ENCODE assay signal across 11 cellular contexts in the genomic region with DNA sequence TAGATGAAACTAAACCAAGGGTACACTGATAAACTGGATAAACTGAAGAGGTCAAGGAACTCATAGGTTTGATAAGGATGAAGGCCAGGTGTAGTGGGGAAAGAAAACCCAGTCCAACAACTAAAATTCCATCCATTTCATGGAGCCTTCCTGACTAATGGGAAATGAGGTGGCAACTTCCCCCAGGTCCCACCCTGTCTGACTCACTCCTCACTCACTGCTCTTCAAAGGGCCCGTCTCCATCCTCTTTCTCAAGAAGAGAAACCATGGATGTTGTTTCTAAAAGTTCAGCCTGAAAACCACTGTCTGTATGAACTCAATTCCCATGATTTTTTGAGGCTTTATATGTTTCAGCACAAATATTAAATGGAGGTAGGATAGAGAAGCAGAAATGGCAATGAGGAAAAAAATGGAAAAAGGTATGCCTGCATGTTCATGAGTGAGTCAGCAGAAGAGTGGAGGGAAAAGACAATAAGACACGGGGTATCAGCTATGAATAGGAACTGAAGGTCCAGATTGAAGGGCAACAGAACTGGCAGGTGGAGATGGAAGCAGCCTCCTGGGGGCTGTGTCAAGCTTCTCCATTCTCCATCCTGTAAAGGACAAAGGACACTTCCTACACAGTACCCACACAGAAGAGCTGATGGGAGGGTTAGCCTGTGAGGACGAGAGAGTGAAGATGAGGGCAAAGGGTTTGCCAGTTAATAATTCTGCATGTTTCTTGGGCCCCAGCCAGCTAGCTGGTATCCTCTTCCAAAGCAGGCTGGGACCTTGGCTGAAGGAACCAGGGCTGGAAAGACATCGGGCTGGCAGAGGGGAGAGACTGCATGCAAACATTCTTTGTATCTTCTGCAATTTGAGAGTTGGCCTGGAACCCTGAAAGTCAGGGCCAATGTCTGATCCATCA. TPM values are rescaled to one million over a fixed set of nuclear protein-coding genes. Genes with fewer than 3 reads are reported as not detected.
A peak's percentile ranks its signal among the peaks of the same experiment; 100 is the strongest.
DNase-seq lines count a peak whose midpoint lies in the region; ATAC-seq and TF ChIP-seq lines count a peak whose summit lies in the region.
"Had no signal": no experiment of that assay in that cellular context is flagged by ENCODE, and none has a peak within 500 bp of the region (broad histone marks: within the 10 kb centered on the region; RNA-seq: fewer than 3 reads in every experiment).

No MANE protein-coding gene starts in this region.

- peak overlapping the region; percentile 61 for H3K56ac ChIP-seq in IMR-90 (ENCODE audit: extremely low read depth, insufficient read depth, low read length)

- H4K8ac ChIP-seq in IMR-90 (ENCODE audit: low read depth in 2 of 2, low read length in 2 of 2) (peak overlapping the region; percentile 94 to 96), neuronal stem cell (ENCODE audit: low read depth, low read length) (no peak overlapping the region)

- H3K4ac ChIP-seq in IMR-90 (ENCODE audit: low read depth, low read length) (peak overlapping the region; percentile 92), neuronal stem cell (ENCODE audit: low read length) (no peak overlapping the region)

- H4K5ac ChIP-seq in IMR-90 (ENCODE audit: low read depth, low read length): peak overlapping the region; percentile 26; the same call in 1 of the 2 replicates

- dilution Hi-C loops in IMR-90 (cut with HindIII; ENCODE audit: low sequenced_read_pairs, unreplicated experiment): no loop called here

- no peak for TF ChIP-seq CTCF in IMR-90 (conservative IDR thresholded peaks at IDR 0.05; ENCODE audit: low read depth, low read length)

- BruUV-seq in IMR-90 (replicated peaks; lab: Mats Ljungman, UMichigan): no TSS peak

- H2BK12ac ChIP-seq in neuronal stem cell (ENCODE audit: low read length): no peak overlapping the region

- H3K4me3 ChIP-seq in ACC112 (ENCODE audit: low read depth, low read length): peak overlapping the region; percentile 54
- H3K4me3 ChIP-seq in IMR-90 (ENCODE audit: insufficient read depth, low read depth, low read length): no peak overlapping the region
- no peak overlapping the region for H3K4me3 ChIP-seq in neuronal stem cell (ENCODE audit: low read length in 2 of 2)
- H3K4me3 ChIP-seq: thoracic aorta had no signal

- peak overlapping the region; percentile 86 for H2BK5ac ChIP-seq in IMR-90 (ENCODE audit: low read depth, low read length, poor library complexity, severe bottlenecking)
- H2BK5ac ChIP-seq in neuronal stem cell (ENCODE audit: low read length): no peak overlapping the region

- WGBS in IMR-90 (ENCODE audit: extremely low coverage in 2 of 2, insufficient read length in 1 of 2), 2 experiments: no CpG with 5 or more reads among the region's 4 CpGs
- WGBS in neuronal stem cell (ENCODE audit: extremely low coverage in 2 of 2, insufficient read length in 2 of 2, insufficient replicate concordance in 1 of 2), 2 donors: no CpG with 5 or more reads among the region's 4 CpGs

- peak; percentile 42 for ATAC-seq in IMR-90 (ENCODE audit: low read depth)
- ATAC-seq in left colon: peak; percentile 34
- no peak for ATAC-seq in GM19463 (IDR thresholded peaks at IDR 0.05; ENCODE audit: unreplicated experiment)
- ATAC-seq in GM18868 (IDR thresholded peaks at IDR 0.05; ENCODE audit: unreplicated experiment): no peak
- no peak for ATAC-seq in GM18907 (IDR thresholded peaks at IDR 0.05; ENCODE audit: unreplicated experiment)

- H3K79me2 ChIP-seq in ACC112 (ENCODE audit: control insufficient read depth, insufficient read depth, low read length, unreplicated experiment): peaks cover 18% of the 10 kb centered on the region

- no peak for TF ChIP-seq POLR2A in IMR-90 (IDR thresholded peaks at IDR 0.05; ENCODE audit: low read depth, low read length)

- H3K9ac ChIP-seq in IMR-90 (ENCODE audit: low read depth, low read length): no peak overlapping the region
- H3K9ac ChIP-seq in neuronal stem cell (ENCODE audit: low read depth, low read length, poor library complexity): no peak overlapping the region

- H2AFZ ChIP-seq in ACC112 (ENCODE audit: low read length, unreplicated experiment) (peak overlapping the region; percentile 47), IMR-90 (replicated peaks; ENCODE audit: low read length, poor library complexity) (peak overlapping the region; percentile 14), neuronal stem cell (ENCODE audit: low read length) (no peak overlapping the region)

- POLR2A ChIA-PET in IMR-90 (lab: Charles Lee; ENCODE audit: unreplicated experiment): no interaction called here

- no peaks in the 10 kb centered on the region for H3K36me3 ChIP-seq in ACC112 (ENCODE audit: insufficient read depth, low read length)
- H3K36me3 ChIP-seq in IMR-90 (ENCODE audit: control insufficient read depth, insufficient read depth, low read length): 0 out of 2 replicates have a peak, but pooled peaks cover 8% of the 10 kb centered on the region
- H3K36me3 ChIP-seq in neuronal stem cell (replicated peaks in 1 of 2; ENCODE audit: control insufficient read depth in 2 of 2, insufficient read depth in 2 of 2, low read length in 2 of 2): no peaks in the 10 kb centered on the region
- H3K36me3 ChIP-seq: thoracic aorta had no signal

- H3K79me1 ChIP-seq in IMR-90 (ENCODE audit: low read depth in 1 of 2, low read length in 2 of 2) (peaks cover 29 to 73% of the 10 kb centered on the region in 2 experiments), neuronal stem cell (ENCODE audit: low read depth, low read length) (no peaks in the 10 kb centered on the region)

- H2BK15ac ChIP-seq in IMR-90 (ENCODE audit: low read depth, low read length) (peak overlapping the region; percentile 97), neuronal stem cell (ENCODE audit: low read length) (no peak overlapping the region)

- CTCF ChIA-PET in IMR-90 (lab: Yijun Ruan, JAX): no interaction called here

- no peaks in the 10 kb centered on the region for H4K20me1 ChIP-seq in IMR-90 (ENCODE audit: insufficient read depth, low read length)

- no peak for TF ChIP-seq RAD21 in IMR-90 (IDR thresholded peaks at IDR 0.05; ENCODE audit: low read length)

- H3K23ac ChIP-seq in IMR-90 (ENCODE audit: low read depth, low read length) (peak overlapping the region; percentile 68), neuronal stem cell (ENCODE audit: low read depth, low read length, poor library complexity) (no peak overlapping the region)

- H2BK120ac ChIP-seq in IMR-90 (ENCODE audit: low read depth, low read length) (peak overlapping the region; percentile 87), neuronal stem cell (ENCODE audit: low read depth, low read length) (no peak overlapping the region)

- peak overlapping the region; percentile 84 for H2BK20ac ChIP-seq in IMR-90 (ENCODE audit: low read depth, low read length)

- peak overlapping the region; percentile 92 for H4K91ac ChIP-seq in IMR-90 (ENCODE audit: insufficient read depth, low read depth, low read length)
- no peak overlapping the region for H4K91ac ChIP-seq in neuronal stem cell (ENCODE audit: low read depth, low read length, poor library complexity)

- in situ Hi-C loops in IMR-90 (cut with MboI; ENCODE audit: low sequenced_read_pairs): no loop called here

- H2AK9ac ChIP-seq in IMR-90 (replicated peaks; ENCODE audit: low read depth, low read length, poor library complexity): peak overlapping the region; percentile 63

- H3K9me3 ChIP-seq in IMR-90 (ENCODE audit: control insufficient read depth, insufficient read depth, low read length): no peaks in the 10 kb centered on the region
- H3K9me3 ChIP-seq in neuronal stem cell (replicated peaks in 1 of 2; ENCODE audit: control insufficient read depth in 2 of 2, insufficient read depth in 1 of 2, low read depth in 1 of 2, low read length in 2 of 2): no peaks in the 10 kb centered on the region
- H3K9me3 ChIP-seq: thoracic aorta had no signal

- intact Hi-C loops in IMR-90 (cut with micrococcal nuclease) (no loop called here), left colon (cut with DNase I, micrococcal nuclease) (no loop called here)

- H3K18ac ChIP-seq in IMR-90 (ENCODE audit: low read depth, low read length) (peak overlapping the region; percentile 41; the same call in 1 of the 2 replicates), neuronal stem cell (ENCODE audit: low read length) (no peak overlapping the region)

- no peaks in the 10 kb centered on the region for H3K27me3 ChIP-seq in ACC112 (ENCODE audit: insufficient read depth, low read length)
- no peaks in the 10 kb centered on the region for H3K27me3 ChIP-seq in IMR-90 (ENCODE audit: control insufficient read depth, insufficient read depth, low read length)
- H3K27me3 ChIP-seq in neuronal stem cell (ENCODE audit: control insufficient read depth in 3 of 3, insufficient read depth in 3 of 3, low read depth in 1 of 3, low read length in 3 of 3): no peaks in the 10 kb centered on the region

- no peak overlapping the region; the same call in 1 of the 2 replicates for H3K4me2 ChIP-seq in IMR-90 (ENCODE audit: low read depth, low read length)
- H3K4me2 ChIP-seq in neuronal stem cell (ENCODE audit: insufficient read depth, low read length, poor library complexity, severe bottlenecking): no peak overlapping the region

- H3K4me1 ChIP-seq in ACC112 (ENCODE audit: control insufficient read depth, insufficient read depth, low read length, unreplicated experiment): peaks cover 41% of the 10 kb centered on the region
- peaks cover 13% of the 10 kb centered on the region for H3K4me1 ChIP-seq in IMR-90 (ENCODE audit: control insufficient read depth, insufficient read depth, low read length)
- H3K4me1 ChIP-seq in neuronal stem cell (ENCODE audit: control insufficient read depth in 2 of 2, insufficient read depth in 1 of 2, low read depth in 1 of 2, low read length in 2 of 2): peaks cover 2 to 4% of the 10 kb centered on the region in 2 donors

- peaks cover 10% of the 10 kb centered on the region for H3K9me1 ChIP-seq in IMR-90 (ENCODE audit: insufficient read depth, low read length)

- H3K27ac ChIP-seq in ACC112 (ENCODE audit: low read depth, low read length) (peak overlapping the region; percentile 92), IMR-90 (ENCODE audit: insufficient read depth, low read length) (peak overlapping the region; percentile 60), neuronal stem cell (replicated peaks; ENCODE audit: low read length) (no peak overlapping the region)

- DNase-seq in IMR-90: peak; percentile 88
- DNase-seq in cerebellum (ENCODE audit: low spot score): peak; percentile 57
- DNase-seq in left colon: no peak
- no peak for DNase-seq in neuronal stem cell (ENCODE audit: low spot score)
- DNase-seq: activated T-cell treated with anti-CD3 and anti-CD28 coated beads, Interleukin-2, amount 50 U/mL, for 24 hours; NCI-H510A had no signal

- H3K14ac ChIP-seq in IMR-90 (replicated peaks; ENCODE audit: low read depth, low read length) (peak overlapping the region; percentile 86), neuronal stem cell (ENCODE audit: low read length) (no peak overlapping the region)

- H2AK5ac ChIP-seq in IMR-90 (ENCODE audit: low read depth, low read length) (peak overlapping the region; percentile 89), neuronal stem cell (ENCODE audit: low read depth, low read length) (no peak overlapping the region)

RNA-seq across cellular contexts. Expression of a gene that starts 5.5 kb away (rescaled TPM):
- total RNA-seq in IMR-90 (2012; rRNA removed) (66.4 and 88.9 TPM in 2 replicates), cerebellum (5.0 TPM), left colon (100 to 1,000 TPM; 135 to 152 TPM)
- 203 and 211 TPM in 2 replicates for polyA plus RNA-seq in IMR-90 (2012; rRNA removed)
- polyA plus RNA-seq in IMR-90 (2012; cell fraction: cytosol; rRNA removed): 94.1 and 171 TPM in 2 replicates
- 140 and 158 TPM in 2 replicates for polyA plus RNA-seq in IMR-90 (2012; cell fraction: nucleus; rRNA removed; ENCODE audit: low replicate concordance)
- polyA plus RNA-seq in neuronal stem cell (2013, experiment 1 of 2): 16.3 TPM
- 15.7 TPM for polyA plus RNA-seq in neuronal stem cell (2013, experiment 2 of 2)

RNA-seq across cellular contexts. Expression of a gene that starts 14.5 kb away (rescaled TPM):
- total RNA-seq in IMR-90 (2012; rRNA removed): 78.0 and 103 TPM in 2 replicates
- 107 and 115 TPM in 2 replicates for polyA plus RNA-seq in IMR-90 (2012; rRNA removed)
- 75.5 and 90.0 TPM in 2 replicates for polyA plus RNA-seq in IMR-90 (2012; cell fraction: cytosol; rRNA removed)
- 26.3 and 75.6 TPM in 2 replicates for polyA plus RNA-seq in IMR-90 (2012; cell fraction: nucleus; rRNA removed; ENCODE audit: low replicate concordance)
- 14.2 TPM for total RNA-seq in cerebellum
- total RNA-seq in left colon: 10 to 100 TPM; 10.5 to 24.3 TPM
- polyA plus RNA-seq in neuronal stem cell (2013, experiment 1 of 2): 166 TPM
- polyA plus RNA-seq in neuronal stem cell (2013, experiment 2 of 2): 165 TPM

RNA-seq across cellular contexts. Expression of a gene that starts 16.3 kb away (rescaled TPM):
- total RNA-seq in IMR-90 (2012; rRNA removed): 114 and 120 TPM in 2 replicates
- 53.7 and 61.1 TPM in 2 replicates for polyA plus RNA-seq in IMR-90 (2012; rRNA removed)
- polyA plus RNA-seq in IMR-90 (2012; cell fraction: cytosol; rRNA removed): 35.0 and 38.5 TPM in 2 replicates
- 37.4 and 89.5 TPM in 2 replicates for polyA plus RNA-seq in IMR-90 (2012; cell fraction: nucleus; rRNA removed; ENCODE audit: low replicate concordance)
- total RNA-seq in cerebellum: 17.0 TPM
- 10 to 100 TPM; 39.1 to 39.5 TPM for total RNA-seq in left colon
- 15.7 TPM for polyA plus RNA-seq in neuronal stem cell (2013, experiment 1 of 2)
- polyA plus RNA-seq in neuronal stem cell (2013, experiment 2 of 2): 16.3 TPM

RNA-seq across cellular contexts. Expression of a gene that starts 16.4 kb away (rescaled TPM):
- total RNA-seq in IMR-90 (2012; rRNA removed) (9.5 and 9.7 TPM in 2 replicates), cerebellum (49.4 TPM), left colon (10 to 100 TPM; 49.5 to 73.2 TPM)
- 14.3 and 15.7 TPM in 2 replicates for polyA plus RNA-seq in IMR-90 (2012; rRNA removed)
- 5.1 and 7.2 TPM in 2 replicates for polyA plus RNA-seq in IMR-90 (2012; cell fraction: cytosol; rRNA removed)
- polyA plus RNA-seq in IMR-90 (2012; cell fraction: nucleus; rRNA removed; ENCODE audit: low replicate concordance): 42.3 and 80.6 TPM in 2 replicates
- 4.2 TPM for polyA plus RNA-seq in neuronal stem cell (2013, experiment 1 of 2)
- polyA plus RNA-seq in neuronal stem cell (2013, experiment 2 of 2): 4.0 TPM

RNA-seq across cellular contexts. Expression of a gene that starts 35.7 kb away (rescaled TPM):
- total RNA-seq in IMR-90 (2012; rRNA removed): not detected in 2 replicates
- 0.12 TPM in 1 of 2 replicates, not detected in the other for polyA plus RNA-seq in IMR-90 (2012; rRNA removed)
- polyA plus RNA-seq in IMR-90 (2012; cell fraction: cytosol; rRNA removed): 0.02 TPM in 1 of 2 replicates, not detected in the other
- not detected in 2 replicates for polyA plus RNA-seq in IMR-90 (2012; cell fraction: nucleus; rRNA removed; ENCODE audit: low replicate concordance)
- total RNA-seq in cerebellum: not detected
- under 1 TPM in 1 of 2 donors, not detected in 1; 0.56 TPM for total RNA-seq in left colon
- not detected for polyA plus RNA-seq in neuronal stem cell (2013, experiment 1 of 2)
- polyA plus RNA-seq in neuronal stem cell (2013, experiment 2 of 2): not detected
- total RNA-seq: thoracic aorta had no signal

Comparison
In these comparisons a context has a peak if more than half of its experiments do, and no peak if none do; other contexts are left out.
1. ATAC-seq: peak in IMR-90 (single experiment) and left colon (single experiment); none in GM19463 (single experiment), GM18868 (single experiment) and GM18907 (single experiment).
2. DNase-seq: peak in IMR-90 (single experiment) and cerebellum (single experiment); none in left colon (0 of 2) and neuronal stem cell (single experiment).
3. RNA of a gene that starts 5.5 kb away (total RNA-seq): 135 to 152 TPM in left colon and 66.4 to 88.9 TPM in IMR-90; 5.0 TPM in cerebellum (single experiment); every median in the first group is over 10 times any median in the second.